Comparison of ENCODE assay signal across 8 cellular contexts in the genomic region with DNA sequence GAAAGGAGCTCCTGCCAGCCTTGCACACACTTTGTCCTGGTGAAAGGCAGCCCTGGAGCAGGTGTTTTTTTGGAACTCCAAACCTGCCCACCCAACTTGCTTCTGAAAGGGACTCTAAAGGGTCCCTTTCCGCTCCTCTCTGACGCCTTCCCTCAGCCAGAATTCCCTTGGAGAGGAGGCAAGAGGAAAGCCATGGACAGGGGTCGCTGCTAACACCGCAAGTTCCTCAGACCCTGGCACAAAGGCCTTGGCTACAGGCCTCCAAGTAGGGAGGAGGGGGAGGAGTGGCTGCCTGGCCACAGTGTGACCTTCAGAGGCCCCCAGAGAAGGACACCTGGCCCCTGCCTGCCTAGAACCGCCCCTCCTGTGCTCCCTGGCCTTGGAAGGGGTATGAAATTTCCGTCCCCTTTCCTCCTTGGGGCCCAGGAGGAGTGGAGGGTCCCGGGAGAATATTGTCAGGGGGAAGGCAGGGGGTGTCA. TPM values are rescaled to one million over a fixed set of nuclear protein-coding genes. Genes with fewer than 3 reads are reported as not detected.
DNase-seq lines count a peak whose midpoint lies in the region; ATAC-seq, FAIRE-seq and TF ChIP-seq lines count a peak whose summit lies in the region.

No MANE protein-coding gene starts in this region.

- H3K4me1 ChIP-seq in BE2C (peaks cover 22% of the 10 kb centered on the region), astrocyte (ENCODE audit: insufficient read depth, low read length) (peaks cover 40% of the 10 kb centered on the region)

- no peak for ATAC-seq in stimulated activated memory B cell treated with anti-CD40 and anti-IgM and Interleukin-4, amounts not matched to agents 10 μg/mL and 1 μg/mL and 100 μg/mL, for 72 hours
- ATAC-seq in HG03442 (IDR thresholded peaks at IDR 0.05; ENCODE audit: unreplicated experiment) (no peak), HG02938 (IDR thresholded peaks at IDR 0.05; ENCODE audit: unreplicated experiment) (no peak)

- H3K27ac ChIP-seq in astrocyte (ENCODE audit: low read depth, low read length), result peak overlapping the region; percentile 44

- H3K4me3 ChIP-seq in BE2C (ENCODE audit: low read depth, low read length) (peak overlapping the region; percentile 98), astrocyte (ENCODE audit: insufficient read depth, low read depth, low read length) (peak overlapping the region; percentile 83)

- H2AFZ ChIP-seq in astrocyte (ENCODE audit: low read depth, low read length), result no peak overlapping the region

- FAIRE-seq in astrocyte (lab: Jason Lieb, UNC), result no peak

- no peaks in the 10 kb centered on the region for H3K9me3 Mint-ChIP-seq in IgD-negative memory B cell
- H3K9me3 Mint-ChIP-seq in astrocyte (ENCODE audit: unreplicated experiment), result no peaks in the 10 kb centered on the region
- no peaks in the 10 kb centered on the region for H3K9me3 Mint-ChIP-seq in stimulated activated memory B cell treated with anti-CD40 and anti-IgM and Interleukin-4, amounts not matched to agents 10 μg/mL and 1 μg/mL and 100 μg/mL, for 72 hours

- H3K79me2 ChIP-seq in astrocyte (ENCODE audit: insufficient read depth, low read length), result peaks cover 66% of the 10 kb centered on the region

- H3K27me3 Mint-ChIP-seq in IgD-negative memory B cell (peaks cover 14% of the 10 kb centered on the region), astrocyte (ENCODE audit: low read depth, unreplicated experiment) (peaks cover 8% of the 10 kb centered on the region)
- peaks cover 28% of the 10 kb centered on the region for H3K27me3 Mint-ChIP-seq in stimulated activated memory B cell treated with anti-CD40 and anti-IgM and Interleukin-4, amounts not matched to agents 10 μg/mL and 1 μg/mL and 100 μg/mL, for 72 hours

- no peaks in the 10 kb centered on the region for H3K36me3 Mint-ChIP-seq in IgD-negative memory B cell
- peaks cover 6% of the 10 kb centered on the region for H3K36me3 Mint-ChIP-seq in astrocyte (ENCODE audit: low read depth, unreplicated experiment)
- no peaks in the 10 kb centered on the region for H3K36me3 Mint-ChIP-seq in stimulated activated memory B cell treated with anti-CD40 and anti-IgM and Interleukin-4, amounts not matched to agents 10 μg/mL and 1 μg/mL and 100 μg/mL, for 72 hours

- DNase-seq in BE2C, result peak; percentile 56
- DNase-seq in astrocyte (ENCODE audit: low read depth), result no peak
- DNase-seq in iPS-NIHi7 (ENCODE audit: extremely low spot score), result peak; percentile 57
- no peak for DNase-seq in mucosa of gallbladder (ENCODE audit: low spot score)

- H3K27me3 ChIP-seq in BE2C (no peaks in the 10 kb centered on the region), astrocyte (ENCODE audit: insufficient read depth, low read length) (peaks cover 3% of the 10 kb centered on the region)

- peaks cover 55% of the 10 kb centered on the region for H4K20me1 ChIP-seq in astrocyte (ENCODE audit: insufficient read depth, low read length)

- peak overlapping the region; percentile 99 for H3K4me2 ChIP-seq in astrocyte (ENCODE audit: low read length)

- H3K4me3 Mint-ChIP-seq in IgD-negative memory B cell, result peak overlapping the region; percentile 51 to 87 (median 76)
- H3K4me3 Mint-ChIP-seq in astrocyte (ENCODE audit: unreplicated experiment), result peak overlapping the region; percentile 98
- peak overlapping the region; percentile 70 for H3K4me3 Mint-ChIP-seq in stimulated activated memory B cell treated with anti-CD40 and anti-IgM and Interleukin-4, amounts not matched to agents 10 μg/mL and 1 μg/mL and 100 μg/mL, for 72 hours

- no peak overlapping the region for H3K27ac Mint-ChIP-seq in IgD-negative memory B cell
- H3K27ac Mint-ChIP-seq in astrocyte (ENCODE audit: unreplicated experiment), result peak overlapping the region; percentile 99
- peak overlapping the region; percentile 55 for H3K27ac Mint-ChIP-seq in stimulated activated memory B cell treated with anti-CD40 and anti-IgM and Interleukin-4, amounts not matched to agents 10 μg/mL and 1 μg/mL and 100 μg/mL, for 72 hours

- H3K36me3 ChIP-seq in BE2C, result peaks cover 64% of the 10 kb centered on the region
- H3K36me3 ChIP-seq in astrocyte (ENCODE audit: insufficient read depth, low read length), result no peaks in the 10 kb centered on the region

- no peak for TF ChIP-seq CTCF in BE2C (IDR thresholded peaks at IDR 0.05; ENCODE audit: low read depth, low read length)
- TF ChIP-seq CTCF in astrocyte (IDR thresholded peaks at IDR 0.05; ENCODE audit: insufficient read depth, low read depth, low read length), result no peak

- peak overlapping the region; percentile 87 for H3K9ac ChIP-seq in astrocyte (ENCODE audit: low read length)

- H3K4me1 Mint-ChIP-seq in IgD-negative memory B cell (peaks cover 8 to 12% (median 11%) of the 10 kb centered on the region in 3 donors), astrocyte (ENCODE audit: low read depth, unreplicated experiment) (peaks cover 30% of the 10 kb centered on the region)
- H3K4me1 Mint-ChIP-seq in stimulated activated memory B cell treated with anti-CD40 and anti-IgM and Interleukin-4, amounts not matched to agents 10 μg/mL and 1 μg/mL and 100 μg/mL, for 72 hours, result peaks cover 66% of the 10 kb centered on the region

- H3K9me3 ChIP-seq in BE2C (no peaks in the 10 kb centered on the region), astrocyte (ENCODE audit: insufficient read depth, low read depth, low read length) (no peaks in the 10 kb centered on the region)

RNA-seq across cellular contexts. Expression of a gene that starts 2.6 kb away (rescaled TPM):
- polyA plus RNA-seq in BE2C (2012; ENCODE audit: insufficient read depth, insufficient read length, low read depth), result 154 TPM
- 0.19 TPM for polyA plus RNA-seq in IgD-negative memory B cell
- 144 and 154 TPM in 2 replicates for total RNA-seq in astrocyte
- total RNA-seq in mucosa of gallbladder, result 420 TPM

Comparison
In these comparisons a context has a peak if more than half of its experiments do, and no peak if none do; other contexts are left out.
1. DNase-seq: peak in BE2C (single experiment) and iPS-NIHi7 (single experiment); none in astrocyte (single experiment) and mucosa of gallbladder (single experiment).
2. H3K27ac Mint-ChIP-seq: peak in astrocyte (single experiment) and stimulated activated memory B cell treated with anti-CD40 and anti-IgM and Interleukin-4, amounts not matched to agents 10 μg/mL and 1 μg/mL and 100 μg/mL, for 72 hours (single experiment); none in IgD-negative memory B cell (0 of 3).
3. Peak in every context shown above with its lines, with median percentiles within 50 percentile points of each other: H3K4me3 Mint-ChIP-seq.